Comparison of ENCODE assay signal across 20 cellular contexts in genomic region chr20:54162378-54162777, GRCh38. TPM values are rescaled to one million over a fixed set of nuclear protein-coding genes. Genes with fewer than 3 reads are reported as not detected.
DNase-seq lines count a peak whose midpoint lies in the region; ATAC-seq, FAIRE-seq and TF ChIP-seq lines count a peak whose summit lies in the region.
"Had no signal": no experiment of that assay in that cellular context is flagged by ENCODE, and none has a peak within 500 bp of the region (broad histone marks: within the 10 kb centered on the region; RNA-seq: fewer than 3 reads in every experiment).

No MANE protein-coding gene starts in this region.

- no peaks in the 10 kb centered on the region for H4K20me1 ChIP-seq in HepG2 (ENCODE audit: insufficient read depth, low read length)

- no peak overlapping the region for H2AFZ ChIP-seq in HepG2 (ENCODE audit: low read length)

- no peak overlapping the region for H3K27ac ChIP-seq in HepG2 (ENCODE audit: extremely low read length, insufficient read depth, low read length)
- H3K27ac ChIP-seq in right lobe of liver, result no peak overlapping the region
- H3K27ac ChIP-seq in esophagus muscularis mucosa (replicated peaks in 1 of 4), result no peak overlapping the region

- CTCF ChIA-PET in HepG2 (lab: Yijun Ruan, JAX; ENCODE audit: low intra/inter-chr PET ratio, low total read pairs), result no interaction called here

- TF ChIP-seq POLR2A in HepG2 (IDR thresholded peaks at IDR 0.05; ENCODE audit: insufficient read depth in 1 of 2, low read depth in 2 of 2, low read length in 2 of 2), result no peak
- TF ChIP-seq POLR2A in right lobe of liver (IDR thresholded peaks at IDR 0.05), result no peak
- no peak for TF ChIP-seq POLR2A in esophagus muscularis mucosa (IDR thresholded peaks at IDR 0.05; ENCODE audit: low read depth)

- H3K4me2 ChIP-seq in HepG2 (ENCODE audit: low read depth, low read length), result no peak overlapping the region
- H3K4me2 ChIP-seq: GM23338 had no signal

- TF ChIP-seq RAD21 in HepG2 (CRISPR knock-in tag; IDR thresholded peaks at IDR 0.05), result no peak

- H3K79me2 ChIP-seq in HepG2 (ENCODE audit: insufficient read depth, low read length), result no peaks in the 10 kb centered on the region

- H3K4me1 ChIP-seq in HepG2 (ENCODE audit: insufficient read depth, low read length), result peaks cover 13% of the 10 kb centered on the region
- H3K4me1 ChIP-seq in right lobe of liver, result no peaks in the 10 kb centered on the region
- H3K4me1 ChIP-seq in esophagus muscularis mucosa, result no peaks in the 10 kb centered on the region

- in situ Hi-C loops in HepG2 (cut with HindIII; ENCODE audit: extremely low pct_ligation_motif_present, low pct_unique_long_range_greater_than_20kb), result no loop called here

- WGBS in HepG2 (ENCODE audit: low lambda C conversion rate), result 96% methylated on average over 13 of the region's 13 CpGs
- WGBS in right lobe of liver (ENCODE audit: insufficient coverage, low coverage, low lambda C conversion rate, missing lambda C conversion rate), result 66% methylated on average over 8 of the region's 13 CpGs
- 67% methylated on average over 13 of the region's 13 CpGs for WGBS in esophagus muscularis mucosa

- no peak for DNase-seq in HepG2 (ENCODE audit: low spot score)
- no peak for DNase-seq in right lobe of liver
- DNase-seq in esophagus muscularis mucosa (ENCODE audit: extremely low spot score), result peak; percentile 87
- peak; percentile 11 for DNase-seq in putamen (ENCODE audit: low spot score)
- DNase-seq in activated CD4-positive, alpha-beta T cell treated with anti-CD3 and anti-CD28 coated beads for 48 hours, result no peak
- DNase-seq in left cardiac atrium, result no peak
- DNase-seq: 8988T; BE2C; C1 segment of cervical spinal cord; CD4-positive, CD25-positive, alpha-beta regulatory T cell; CD8-positive, alpha-beta memory T cell; COR-L47; HCEC 1CT; HFFc6 had no signal

- no peak overlapping the region for H3K9ac ChIP-seq in HepG2 (ENCODE audit: insufficient read depth, low read depth, low read length)

- H3K9me3 ChIP-seq in HepG2 (ENCODE audit: low read length) (no peaks in the 10 kb centered on the region), right lobe of liver (no peaks in the 10 kb centered on the region), esophagus muscularis mucosa (no peaks in the 10 kb centered on the region)
- H3K9me3 ChIP-seq: BE2C had no signal

- POLR2A ChIA-PET in HepG2 (lab: Yijun Ruan, JAX), result no interaction called here

- ATAC-seq in HepG2, result no peak
- no peak for ATAC-seq in right lobe of liver
- no peak for ATAC-seq in GM19452 (IDR thresholded peaks at IDR 0.05; ENCODE audit: unreplicated experiment)
- ATAC-seq in left cardiac atrium, result no peak
- ATAC-seq: GM23338 had no signal

- TF ChIP-seq CTCF in HepG2 (CRISPR knock-in tag; IDR thresholded peaks at IDR 0.05) (no peak), right lobe of liver (IDR thresholded peaks at IDR 0.05) (no peak), esophagus muscularis mucosa (IDR thresholded peaks at IDR 0.05) (no peak)

- H3K27me3 ChIP-seq in HepG2 (ENCODE audit: control insufficient read depth in 1 of 2, insufficient read depth in 2 of 2, low read length in 2 of 2) (no peaks in the 10 kb centered on the region), right lobe of liver (no peaks in the 10 kb centered on the region), esophagus muscularis mucosa (peaks cover 0 to 32% (median 0%) of the 10 kb centered on the region in 4 donors)

- no TSS peak for BruUV-seq in HepG2 (replicated peaks; lab: Mats Ljungman, UMichigan)

- intact Hi-C loops in HepG2 (cut with micrococcal nuclease; ENCODE audit: unreplicated experiment), result no loop called here
- intact Hi-C loops in right lobe of liver (cut with DNase I), result no loop called here
- intact Hi-C loops in esophagus muscularis mucosa (cut with DNase I), result no loop called here
- intact Hi-C loops in left cardiac atrium (cut with DNase I), result no loop called here

- H3K4me3 ChIP-seq in HepG2 (replicated peaks in 1 of 3; ENCODE audit: insufficient read depth in 1 of 3, low read depth in 2 of 3, low read length in 3 of 3) (no peak overlapping the region), right lobe of liver (no peak overlapping the region), esophagus muscularis mucosa (no peak overlapping the region)
- H3K4me3 ChIP-seq: GM23338 had no signal

- TF ChIP-seq EP300 in HepG2 (IDR thresholded peaks at IDR 0.05; ENCODE audit: low read depth in 2 of 2, low read length in 2 of 2), result no peak
- no peak for TF ChIP-seq EP300 in HepG2 (CRISPR knock-in tag; IDR thresholded peaks at IDR 0.05; ENCODE audit: borderline replicate concordance)
- TF ChIP-seq EP300 in esophagus muscularis mucosa (IDR thresholded peaks at IDR 0.05), result no peak

- H3K36me3 ChIP-seq in HepG2 (replicated peaks in 1 of 2; ENCODE audit: control insufficient read depth in 1 of 2, insufficient read depth in 2 of 2, low read length in 2 of 2) (no peaks in the 10 kb centered on the region; a peak in 1 of 5 replicates), right lobe of liver (no peaks in the 10 kb centered on the region), esophagus muscularis mucosa (no peaks in the 10 kb centered on the region)
- H3K36me3 ChIP-seq: BE2C had no signal

- no peak for FAIRE-seq in HepG2 (lab: Jason Lieb, UNC)
- FAIRE-seq: D721Med, G401.6, GM12891, H54 had no signal

TF ChIP-seq in HepG2, 621 proteins besides CTCF, POLR2A, EP300 and RAD21:
- TF ChIP-seq MAFF (IDR thresholded peaks at IDR 0.05; ENCODE audit: low read depth, low read length) (no peak), ZNF644 (CRISPR knock-in tag; IDR thresholded peaks at IDR 0.05; ENCODE audit: low read depth) (no peak), PRPF4 (IDR thresholded peaks at IDR 0.05; ENCODE audit: low read depth, low read length, poor library complexity, severe bottlenecking) (peak; percentile 17)

RNA-seq across cellular contexts. Expression of gene CYP24A1, which starts 11.4 kb away (rescaled TPM):
- total RNA-seq in HepG2 (2016; rRNA removed; fragmentation: Illumina TruSeq; extraction: Trizol) (6.9 and 9.4 TPM in 2 replicates), right lobe of liver (not detected), esophagus muscularis mucosa (not detected), left cardiac atrium (not detected)
- total RNA-seq in HepG2 (2016; cell fraction: cytosol; rRNA removed; fragmentation: Illumina TruSeq; extraction: Trizol; ENCODE audit: low read depth), result 67.3 and 73.1 TPM in 2 replicates
- total RNA-seq in HepG2 (2016; cell fraction: insoluble cytoplasmic fraction; rRNA removed; fragmentation: Illumina TruSeq; extraction: Trizol), result 6.1 and 9.5 TPM in 2 replicates
- total RNA-seq in HepG2 (2016; cell fraction: membrane; rRNA removed; fragmentation: Illumina TruSeq; extraction: Trizol), result 33.5 and 36.3 TPM in 2 replicates
- total RNA-seq in HepG2 (2016; cell fraction: nucleus; rRNA removed; fragmentation: Illumina TruSeq; extraction: Trizol), result 7.8 and 8.5 TPM in 2 replicates
- 23.7 and 32.7 TPM in 2 replicates for polyA plus RNA-seq in HepG2 (2011; rRNA removed)
- 15.3 and 17.1 TPM in 2 replicates for polyA plus RNA-seq in HepG2 (2011; cell fraction: cytosol; rRNA removed)
- 38.3 and 55.7 TPM in 2 replicates for polyA plus RNA-seq in HepG2 (2011; cell fraction: nucleus; rRNA removed)
- 1.8 and 6.1 TPM in 2 replicates for polyA plus RNA-seq in HepG2 (2012)
- 0.28 and 0.52 TPM in 2 replicates for polyA plus RNA-seq in HepG2 (2016; cell fraction: cytosol; fragmentation: Illumina TruSeq; extraction: Trizol; ENCODE audit: low read depth)
- 2.7 and 3.9 TPM in 2 replicates for polyA plus RNA-seq in HepG2 (2016; cell fraction: insoluble cytoplasmic fraction; fragmentation: Illumina TruSeq; extraction: Trizol; ENCODE audit: low read depth)
- polyA plus RNA-seq in HepG2 (2016; cell fraction: membrane; fragmentation: Illumina TruSeq; extraction: Trizol; ENCODE audit: low read depth), result 0.63 and 1.2 TPM in 2 replicates
- 13.8 and 14.1 TPM in 2 replicates for polyA plus RNA-seq in HepG2 (2016; cell fraction: nucleus; fragmentation: Illumina TruSeq; extraction: Trizol; ENCODE audit: insufficient read depth, low read depth)
- 40.3 TPM in 1 of 2 replicates, not detected in the other for polyA minus RNA-seq in HepG2 (2011; rRNA and poly(A)+ RNA removed; ENCODE audit: low replicate concordance)
- polyA minus RNA-seq in HepG2 (2011; cell fraction: cytosol; rRNA and poly(A)+ RNA removed), result 45.4 and 51.8 TPM in 2 replicates
- polyA minus RNA-seq in HepG2 (2011; cell fraction: nucleus; rRNA and poly(A)+ RNA removed), result 44.9 and 49.7 TPM in 2 replicates
- total RNA-seq: GM23338 had no signal

RNA-seq across cellular contexts. Expression of gene PFDN4, which starts 45.5 kb away (rescaled TPM):
- total RNA-seq in HepG2 (2016; rRNA removed; fragmentation: Illumina TruSeq; extraction: Trizol) (227 and 299 TPM in 2 replicates), right lobe of liver (10 to 100 TPM in 2 of 6 experiments, 1 to 10 TPM in 4; 4.2 to 50.9 (median 7.9) TPM), esophagus muscularis mucosa (10 to 100 TPM; 43.2 to 96.8 (median 58.7) TPM), left cardiac atrium (10 to 100 TPM; 22.1 to 22.2 TPM)
- total RNA-seq in HepG2 (2016; cell fraction: cytosol; rRNA removed; fragmentation: Illumina TruSeq; extraction: Trizol; ENCODE audit: low read depth), result 116 and 137 TPM in 2 replicates
- total RNA-seq in HepG2 (2016; cell fraction: insoluble cytoplasmic fraction; rRNA removed; fragmentation: Illumina TruSeq; extraction: Trizol), result 227 and 317 TPM in 2 replicates
- 141 and 157 TPM in 2 replicates for total RNA-seq in HepG2 (2016; cell fraction: membrane; rRNA removed; fragmentation: Illumina TruSeq; extraction: Trizol)
- total RNA-seq in HepG2 (2016; cell fraction: nucleus; rRNA removed; fragmentation: Illumina TruSeq; extraction: Trizol), result 81.8 and 87.1 TPM in 2 replicates
- polyA plus RNA-seq in HepG2 (2011; rRNA removed), result 41.7 and 59.8 TPM in 2 replicates
- 37.0 and 54.6 TPM in 2 replicates for polyA plus RNA-seq in HepG2 (2011; cell fraction: cytosol; rRNA removed)
- 11.6 and 20.3 TPM in 2 replicates for polyA plus RNA-seq in HepG2 (2011; cell fraction: nucleus; rRNA removed)
- 152 and 165 TPM in 2 replicates for polyA plus RNA-seq in HepG2 (2012)
- 106 and 114 TPM in 2 replicates for polyA plus RNA-seq in HepG2 (2016; cell fraction: cytosol; fragmentation: Illumina TruSeq; extraction: Trizol; ENCODE audit: low read depth)
- 248 and 300 TPM in 2 replicates for polyA plus RNA-seq in HepG2 (2016; cell fraction: insoluble cytoplasmic fraction; fragmentation: Illumina TruSeq; extraction: Trizol; ENCODE audit: low read depth)
- 116 and 120 TPM in 2 replicates for polyA plus RNA-seq in HepG2 (2016; cell fraction: membrane; fragmentation: Illumina TruSeq; extraction: Trizol; ENCODE audit: low read depth)
- polyA plus RNA-seq in HepG2 (2016; cell fraction: nucleus; fragmentation: Illumina TruSeq; extraction: Trizol; ENCODE audit: insufficient read depth, low read depth), result 122 and 141 TPM in 2 replicates
- 0.28 and 1.1 TPM in 2 replicates for polyA minus RNA-seq in HepG2 (2011; rRNA and poly(A)+ RNA removed; ENCODE audit: low replicate concordance)
- 31.9 and 32.4 TPM in 2 replicates for polyA minus RNA-seq in HepG2 (2011; cell fraction: cytosol; rRNA and poly(A)+ RNA removed)
- 16.5 and 23.9 TPM in 2 replicates for polyA minus RNA-seq in HepG2 (2011; cell fraction: nucleus; rRNA and poly(A)+ RNA removed)

Comparison
In these comparisons a context has a peak if more than half of its experiments do, and no peak if none do; other contexts are left out.
1. RNA of gene CYP24A1, which starts 11.4 kb away (total RNA-seq): 6.1 to 73.1 TPM in HepG2; not detected in left cardiac atrium, not detected in right lobe of liver and not detected in esophagus muscularis mucosa; every median in the first group is over 4 times any median in the second.
2. DNase-seq: peak in esophagus muscularis mucosa (single experiment) and putamen (single experiment); none in HepG2 (single experiment), right lobe of liver (0 of 3), activated CD4-positive, alpha-beta T cell treated with anti-CD3 and anti-CD28 coated beads for 48 hours (single experiment) and left cardiac atrium (single experiment).